ENCODE assay signal across 8 cellular contexts in the genomic region with DNA sequence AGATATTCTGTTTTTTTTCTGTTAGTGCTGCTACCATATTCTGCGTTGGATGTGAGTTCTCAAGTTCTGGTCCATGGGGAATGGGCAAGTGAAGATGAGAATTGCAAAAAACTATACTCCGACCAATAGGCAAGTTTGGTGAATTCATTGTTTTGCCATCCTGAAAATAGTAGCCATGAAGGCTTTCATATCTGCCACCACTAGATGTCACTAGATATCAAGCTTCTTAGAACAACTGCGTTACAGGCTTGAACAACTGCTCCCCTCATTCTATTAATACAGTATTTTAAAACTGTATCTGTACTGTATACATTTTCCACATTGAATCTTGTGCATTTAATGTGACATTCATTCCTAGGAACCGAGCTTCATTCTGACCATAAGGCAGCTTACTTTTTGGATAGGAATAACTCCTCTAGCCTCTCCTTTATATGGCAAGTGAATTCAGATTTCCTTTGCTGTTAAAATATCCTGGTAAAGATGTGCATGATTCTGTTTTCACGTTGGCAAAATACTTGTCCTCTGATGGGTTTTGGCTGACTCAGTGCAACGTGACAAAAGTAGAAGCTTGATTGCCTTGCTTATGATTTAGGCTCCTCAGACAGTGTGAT.
DNase-seq lines count a peak whose midpoint lies in the region; ATAC-seq, FAIRE-seq and TF ChIP-seq lines count a peak whose summit lies in the region.

No MANE protein-coding gene starts in this region.

- H2AK5ac ChIP-seq in H1 (ENCODE audit: low read depth, low read length) (no peak overlapping the region), mesenchymal stem cell (ENCODE audit: low read length, severe bottlenecking) (no peak overlapping the region)

- no peak overlapping the region for H2BK120ac ChIP-seq in H1 (replicated peaks; ENCODE audit: low read depth, low read length)
- H2BK120ac ChIP-seq in mesenchymal stem cell (ENCODE audit: low read depth, low read length), result no peak overlapping the region

- no peak overlapping the region for H3K56ac ChIP-seq in H1 (replicated peaks; ENCODE audit: insufficient read length, low read depth, low read length)

- H3K23ac ChIP-seq in H1 (ENCODE audit: insufficient read length) (no peak overlapping the region), mesenchymal stem cell (ENCODE audit: low read length in 2 of 2) (no peak overlapping the region)

- no peak for TF ChIP-seq POLR2A in H1 (IDR thresholded peaks at IDR 0.05; ENCODE audit: control extremely low read depth in 1 of 2, low read depth in 2 of 2, low read length in 2 of 2)

- H4K20me1 ChIP-seq in MM.1S (ENCODE audit: insufficient read depth, low read length), result no peaks in the 10 kb centered on the region
- H4K20me1 ChIP-seq in H1 (replicated peaks in 1 of 2; ENCODE audit: control insufficient read depth in 1 of 2, insufficient read depth in 2 of 2, low read length in 2 of 2), result no peaks in the 10 kb centered on the region

- H3K27me3 ChIP-seq in MM.1S (replicated peaks; ENCODE audit: insufficient read depth, low read length) (no peaks in the 10 kb centered on the region), RWPE2 (ENCODE audit: insufficient read depth, poor library complexity, severe bottlenecking) (no peaks in the 10 kb centered on the region), H1 (replicated peaks in 1 of 4; ENCODE audit: control insufficient read depth in 3 of 4, extremely low read depth in 1 of 4, insufficient read depth in 3 of 4, low read length in 3 of 4) (no peaks in the 10 kb centered on the region), mesenchymal stem cell (ENCODE audit: control insufficient read depth in 1 of 2, insufficient read depth in 1 of 2, low read length in 2 of 2) (peaks cover 8 to 11% of the 10 kb centered on the region in 2 experiments)

- H4K8ac ChIP-seq in H1 (ENCODE audit: extremely low read depth, insufficient read depth, low read length) (no peak overlapping the region), mesenchymal stem cell (ENCODE audit: low read length) (no peak overlapping the region)

- peak; percentile 87 for TF ChIP-seq CTCF in MM.1S (IDR thresholded peaks at IDR 0.05; ENCODE audit: low read length)
- TF ChIP-seq CTCF in RWPE2 (IDR thresholded peaks at IDR 0.05; ENCODE audit: poor library complexity, severe bottlenecking), result peak; percentile 95
- peak in 2 of 3 experiments; percentile 72 to 80; a peak in 3 of 4 replicates for TF ChIP-seq CTCF in H1 (IDR thresholded peaks at IDR 0.05; ENCODE audit: control extremely low read depth in 1 of 3, insufficient read depth in 1 of 3, low read depth in 1 of 3, low read length in 3 of 3)

- CTCF ChIA-PET in H1 (lab: Charles Lee; ENCODE audit: partially characterized antibody), result interaction anchor here (0.5 to 5.3 kb wide), 50 partner anchors 11 to 519 kb away, joined by 3 to 140 read pairs (median 4); no protein-coding TSS in a partner anchor

- peak; percentile 95 to 96 for TF ChIP-seq RAD21 in H1 (IDR thresholded peaks at IDR 0.05 in 1 of 2, conservative IDR thresholded peaks at IDR 0.05 in 1 of 2; ENCODE audit: low read depth in 2 of 2, low read length in 2 of 2)

- peak; percentile 80 for ATAC-seq in GM21529 (IDR thresholded peaks at IDR 0.05; ENCODE audit: unreplicated experiment)
- ATAC-seq in RWPE2 (ENCODE audit: low read depth), result peak; percentile 82
- ATAC-seq in HG02870 (IDR thresholded peaks at IDR 0.05; ENCODE audit: unreplicated experiment), result no peak
- ATAC-seq in HG03108 (IDR thresholded peaks at IDR 0.05; ENCODE audit: unreplicated experiment), result no peak

- no peak overlapping the region for H2BK5ac ChIP-seq in H1 (ENCODE audit: low read depth, low read length)
- no peak overlapping the region for H2BK5ac ChIP-seq in mesenchymal stem cell (ENCODE audit: low read depth, low read length, poor library complexity, severe bottlenecking)

- H2BK12ac ChIP-seq in H1 (ENCODE audit: low read depth, low read length), result no peak overlapping the region
- no peak overlapping the region for H2BK12ac ChIP-seq in mesenchymal stem cell (ENCODE audit: low read length in 2 of 2)

- no peak overlapping the region for H4K5ac ChIP-seq in H1 (ENCODE audit: insufficient read length, low read depth, low read length)

- no peak overlapping the region for H2AFZ ChIP-seq in MM.1S (ENCODE audit: low read length)
- H2AFZ ChIP-seq in H1 (ENCODE audit: low read length), result no peak overlapping the region
- no peak overlapping the region for H2AFZ ChIP-seq in mesenchymal stem cell (ENCODE audit: low read depth, low read length)

- H4K91ac ChIP-seq in H1 (replicated peaks; ENCODE audit: insufficient read length, low read length), result no peak overlapping the region
- no peak overlapping the region for H4K91ac ChIP-seq in mesenchymal stem cell (ENCODE audit: low read length)

- H3K9me3 ChIP-seq in MM.1S (replicated peaks; ENCODE audit: insufficient read depth, low read length) (no peaks in the 10 kb centered on the region), RWPE2 (ENCODE audit: severe bottlenecking) (no peaks in the 10 kb centered on the region), H1 (ENCODE audit: insufficient read depth in 2 of 2, low read depth in 1 of 2, low read length in 1 of 2) (peaks cover 0 to 3% of the 10 kb centered on the region in 2 experiments; a peak in 1 of 4 replicates), mesenchymal stem cell (ENCODE audit: control insufficient read depth, low read length) (no peaks in the 10 kb centered on the region)

- no peak overlapping the region for H3K18ac ChIP-seq in H1 (ENCODE audit: extremely low read depth, low read length)
- no peak overlapping the region for H3K18ac ChIP-seq in mesenchymal stem cell (ENCODE audit: low read depth in 1 of 2, low read length in 2 of 2)

- TF ChIP-seq EP300 in H1 (IDR thresholded peaks at IDR 0.05; ENCODE audit: borderline replicate concordance in 1 of 2, low read depth in 2 of 2, low read length in 2 of 2), result no peak

- no peak overlapping the region for H2BK20ac ChIP-seq in H1 (ENCODE audit: low read length)

- H3K27ac ChIP-seq in MM.1S (ENCODE audit: low read length) (no peak overlapping the region), RWPE2 (ENCODE audit: poor library complexity, severe bottlenecking) (no peak overlapping the region), H1 (ENCODE audit: low read depth, low read length) (no peak overlapping the region), mesenchymal stem cell (ENCODE audit: low read length, poor library complexity, severe bottlenecking) (no peak overlapping the region)

- H3K79me2 ChIP-seq in MM.1S (ENCODE audit: low read length) (no peaks in the 10 kb centered on the region), H1 (ENCODE audit: control insufficient read depth in 1 of 2, insufficient read depth in 2 of 2, low read length in 2 of 2) (no peaks in the 10 kb centered on the region)

- no peaks in the 10 kb centered on the region for H3K9me2 ChIP-seq in MM.1S (replicated peaks; ENCODE audit: insufficient read depth, low read length)

- FAIRE-seq in H1 (lab: Jason Lieb, UNC), result peak; percentile 92

- no peaks in the 10 kb centered on the region for H3K23me2 ChIP-seq in H1 (ENCODE audit: low read depth, low read length)

- DNase-seq in ELF-1 (ENCODE audit: low read depth, low spot score), result peak; percentile 14
- DNase-seq in MM.1S, result peak; percentile 69
- DNase-seq in RWPE2 (ENCODE audit: low spot score), result no peak
- no peak for DNase-seq in H1 (ENCODE audit: low read depth in 1 of 2, low spot score in 2 of 2)
- peak; percentile 70 for DNase-seq in mesenchymal stem cell

- no peaks in the 10 kb centered on the region for H3K36me3 ChIP-seq in MM.1S (replicated peaks; ENCODE audit: insufficient read depth, low read length)
- H3K36me3 ChIP-seq in RWPE2 (ENCODE audit: low read depth), result no peaks in the 10 kb centered on the region
- H3K36me3 ChIP-seq in H1 (ENCODE audit: control insufficient read depth in 2 of 4, insufficient read depth in 4 of 4, low read length in 3 of 4), result no peaks in the 10 kb centered on the region
- H3K36me3 ChIP-seq in mesenchymal stem cell (ENCODE audit: control insufficient read depth in 1 of 2, insufficient read depth in 2 of 2, low read depth in 1 of 2, low read length in 2 of 2), result no peaks in the 10 kb centered on the region

- POLR2A ChIA-PET in H1 (lab: Charles Lee; ENCODE audit: partially characterized antibody), result no interaction called here

- no peak overlapping the region for H3K4me3 ChIP-seq in MM.1S (ENCODE audit: low read length)
- H3K4me3 ChIP-seq in RWPE2 (ENCODE audit: severe bottlenecking), result no peak overlapping the region
- no peak overlapping the region for H3K4me3 ChIP-seq in H1 (ENCODE audit: extremely low read depth in 1 of 4, insufficient read depth in 2 of 4, low read depth in 3 of 4, low read length in 4 of 4)
- no peak overlapping the region for H3K4me3 ChIP-seq in mesenchymal stem cell (ENCODE audit: insufficient read depth in 1 of 2, low read depth in 1 of 2, low read length in 2 of 2)

- H3K4me1 ChIP-seq in MM.1S (ENCODE audit: low read length), result no peaks in the 10 kb centered on the region
- H3K4me1 ChIP-seq in RWPE2 (ENCODE audit: insufficient read depth, poor library complexity, severe bottlenecking), result no peaks in the 10 kb centered on the region
- H3K4me1 ChIP-seq in H1 (replicated peaks in 1 of 4; ENCODE audit: control insufficient read depth in 3 of 4, insufficient read depth in 4 of 4, low read length in 3 of 4), result no peaks in the 10 kb centered on the region
- H3K4me1 ChIP-seq in mesenchymal stem cell (ENCODE audit: control insufficient read depth, insufficient read depth, low read depth, low read length), result no peaks in the 10 kb centered on the region

- H3K79me1 ChIP-seq in H1 (ENCODE audit: low read depth, low read length), result no peaks in the 10 kb centered on the region
- no peaks in the 10 kb centered on the region for H3K79me1 ChIP-seq in mesenchymal stem cell (replicated peaks; ENCODE audit: low read length, poor library complexity, severe bottlenecking)

- H3K14ac ChIP-seq in H1 (ENCODE audit: insufficient read length) (no peak overlapping the region), mesenchymal stem cell (ENCODE audit: low read length in 2 of 2) (no peak overlapping the region)

- H2BK15ac ChIP-seq in H1 (ENCODE audit: low read length), result no peak overlapping the region
- H2BK15ac ChIP-seq in mesenchymal stem cell (ENCODE audit: low read depth, poor library complexity, severe bottlenecking), result no peak overlapping the region

- WGBS in H1 (ENCODE audit: extremely low coverage in 1 of 2, insufficient coverage in 1 of 2, insufficient read length in 1 of 2, insufficient replicate concordance in 2 of 2, low coverage in 1 of 2, low lambda C conversion rate in 2 of 2, missing lambda C conversion rate in 1 of 2), 2 experiments, result 27% methylated on average over 6 of the region's 6 CpGs; no CpG with 5 or more reads in 1 of the 2 experiments
- WGBS in mesenchymal stem cell, result 25% methylated on average over 4 of the region's 6 CpGs

- H3F3A ChIP-seq in MM.1S (ENCODE audit: insufficient read depth, low read length), result no peaks in the 10 kb centered on the region

- H3K4me2 ChIP-seq in MM.1S (ENCODE audit: low read depth, low read length) (no peak overlapping the region), H1 (ENCODE audit: insufficient read depth in 1 of 2, low read depth in 2 of 2, low read length in 2 of 2) (no peak overlapping the region), mesenchymal stem cell (ENCODE audit: low read length, poor library complexity, severe bottlenecking) (no peak overlapping the region)

- H3K4ac ChIP-seq in H1 (replicated peaks; ENCODE audit: insufficient read length, low read depth, low read length) (no peak overlapping the region), mesenchymal stem cell (ENCODE audit: low read depth in 1 of 2, low read length in 2 of 2) (no peak overlapping the region)

- H3K9ac ChIP-seq in MM.1S (ENCODE audit: low read length) (no peak overlapping the region), H1 (replicated peaks in 1 of 4; ENCODE audit: extremely low read depth in 1 of 4, low read depth in 3 of 4, low read length in 3 of 4) (no peak overlapping the region), mesenchymal stem cell (ENCODE audit: low read length) (no peak overlapping the region)

Comparison
In these comparisons a context has a peak if more than half of its experiments do, and no peak if none do; other contexts are left out.
1. DNase-seq: peak in ELF-1 (single experiment), MM.1S (single experiment) and mesenchymal stem cell (single experiment); none in RWPE2 (single experiment) and H1 (0 of 2).
2. ATAC-seq: peak in GM21529 (single experiment) and RWPE2 (single experiment); none in HG02870 (single experiment) and HG03108 (single experiment).
3. Peak in every context shown above with its lines, with median percentiles within 50 percentile points of each other: CTCF ChIP-seq.